In the genomic region with DNA sequence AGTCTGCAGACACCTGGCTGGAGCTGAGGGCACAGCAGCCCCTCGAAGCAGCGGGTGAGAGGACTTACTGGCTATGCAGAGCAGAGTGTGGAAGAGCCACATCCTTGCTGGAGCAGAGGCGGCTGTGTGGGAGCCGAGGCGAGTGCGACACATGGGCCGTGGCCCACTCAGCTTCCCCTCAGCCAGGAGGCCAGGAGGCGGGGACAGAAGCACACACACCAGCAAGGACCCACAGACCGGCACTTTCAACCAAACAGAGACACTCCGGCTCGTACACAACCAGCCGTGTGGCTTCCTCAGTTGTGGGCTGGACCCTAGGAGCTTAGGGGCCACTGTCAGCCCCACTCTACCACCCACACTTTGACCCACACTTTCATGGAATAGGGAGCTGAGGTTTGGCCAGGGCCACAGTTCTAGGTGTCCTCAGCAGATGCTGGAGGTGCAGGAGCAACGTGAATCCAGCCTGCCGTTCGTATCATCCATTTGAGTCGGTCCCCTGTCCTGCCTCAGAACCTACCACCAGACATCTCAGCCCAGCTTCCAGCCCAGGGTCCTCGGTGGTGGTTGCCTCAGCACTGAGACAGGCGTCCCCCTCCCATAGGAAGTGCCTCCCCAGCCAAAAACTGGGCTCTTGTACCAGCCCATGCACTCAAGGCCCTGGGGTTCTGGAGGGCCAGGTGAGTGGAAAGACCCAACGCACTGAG, we compare ENCODE assay signal across 10 cellular contexts. TPM values are rescaled to one million over a fixed set of nuclear protein-coding genes. Genes with fewer than 3 reads are reported as not detected.
DNase-seq lines count a peak whose midpoint lies in the region; ATAC-seq and TF ChIP-seq lines count a peak whose summit lies in the region.
"Had no signal": no experiment of that assay in that cellular context is flagged by ENCODE, and none has a peak within 500 bp of the region (broad histone marks: within the 10 kb centered on the region; RNA-seq: fewer than 3 reads in every experiment).

A gene with protein sequence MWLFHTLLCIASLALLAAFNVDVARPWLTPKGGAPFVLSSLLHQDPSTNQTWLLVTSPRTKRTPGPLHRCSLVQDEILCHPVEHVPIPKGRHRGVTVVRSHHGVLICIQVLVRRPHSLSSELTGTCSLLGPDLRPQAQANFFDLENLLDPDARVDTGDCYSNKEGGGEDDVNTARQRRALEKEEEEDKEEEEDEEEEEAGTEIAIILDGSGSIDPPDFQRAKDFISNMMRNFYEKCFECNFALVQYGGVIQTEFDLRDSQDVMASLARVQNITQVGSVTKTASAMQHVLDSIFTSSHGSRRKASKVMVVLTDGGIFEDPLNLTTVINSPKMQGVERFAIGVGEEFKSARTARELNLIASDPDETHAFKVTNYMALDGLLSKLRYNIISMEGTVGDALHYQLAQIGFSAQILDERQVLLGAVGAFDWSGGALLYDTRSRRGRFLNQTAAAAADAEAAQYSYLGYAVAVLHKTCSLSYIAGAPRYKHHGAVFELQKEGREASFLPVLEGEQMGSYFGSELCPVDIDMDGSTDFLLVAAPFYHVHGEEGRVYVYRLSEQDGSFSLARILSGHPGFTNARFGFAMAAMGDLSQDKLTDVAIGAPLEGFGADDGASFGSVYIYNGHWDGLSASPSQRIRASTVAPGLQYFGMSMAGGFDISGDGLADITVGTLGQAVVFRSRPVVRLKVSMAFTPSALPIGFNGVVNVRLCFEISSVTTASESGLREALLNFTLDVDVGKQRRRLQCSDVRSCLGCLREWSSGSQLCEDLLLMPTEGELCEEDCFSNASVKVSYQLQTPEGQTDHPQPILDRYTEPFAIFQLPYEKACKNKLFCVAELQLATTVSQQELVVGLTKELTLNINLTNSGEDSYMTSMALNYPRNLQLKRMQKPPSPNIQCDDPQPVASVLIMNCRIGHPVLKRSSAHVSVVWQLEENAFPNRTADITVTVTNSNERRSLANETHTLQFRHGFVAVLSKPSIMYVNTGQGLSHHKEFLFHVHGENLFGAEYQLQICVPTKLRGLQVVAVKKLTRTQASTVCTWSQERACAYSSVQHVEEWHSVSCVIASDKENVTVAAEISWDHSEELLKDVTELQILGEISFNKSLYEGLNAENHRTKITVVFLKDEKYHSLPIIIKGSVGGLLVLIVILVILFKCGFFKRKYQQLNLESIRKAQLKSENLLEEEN (minus strand): TSS at position 146 of the 704 bp plus-strand sequence. CDS start 44 bp downstream, at position 102.

- no peaks in the 10 kb centered on the region for H3K27me3 Mint-ChIP-seq in activated T-cell treated with anti-CD3 and anti-CD28 coated beads, Interleukin-2, amount 50 U/mL, for 72 hours (ENCODE audit: low read depth)

- DNase-seq in activated T-cell treated with anti-CD3 and anti-CD28 coated beads, Interleukin-2, amount 50 U/mL, for 72 hours = no peak
- DNase-seq in activated T-cell treated with anti-CD3 and anti-CD28 coated beads, Interleukin-2, amount 50 U/mL, for 1 hour = no peak
- DNase-seq in dorsolateral prefrontal cortex (no peak), mesenteric fat pad (ENCODE audit: low spot score) (peak; percentile 71), uterus (no peak), HCEC 1CT (no peak), NCI-H1694 (lab: John Stamatoyannopoulos, UW) (no peak)
- DNase-seq: BE2C, NCI-H1105 treated with DMSO at 0.1 percent for 48 hours had no signal

- no peak within 1 kb of the TSS for H3K27ac Mint-ChIP-seq in activated T-cell treated with anti-CD3 and anti-CD28 coated beads, Interleukin-2, amount 50 U/mL, for 72 hours

- no peak within 1 kb of the TSS for H3K4me3 Mint-ChIP-seq in activated T-cell treated with anti-CD3 and anti-CD28 coated beads, Interleukin-2, amount 50 U/mL, for 72 hours

- no peaks in the 10 kb centered on the region for H3K9me3 Mint-ChIP-seq in activated T-cell treated with anti-CD3 and anti-CD28 coated beads, Interleukin-2, amount 50 U/mL, for 72 hours

- peaks cover 0 to 1% of the 10 kb centered on the region in 2 donors for H3K36me3 Mint-ChIP-seq in activated T-cell treated with anti-CD3 and anti-CD28 coated beads, Interleukin-2, amount 50 U/mL, for 72 hours (ENCODE audit: insufficient read depth in 2 of 2)

- no peak for ATAC-seq in activated T-cell treated with anti-CD3 and anti-CD28 coated beads, Interleukin-2, amount 50 U/mL, for 72 hours (replicated peaks in 1 of 2)
- ATAC-seq in HG03159 (IDR thresholded peaks at IDR 0.05; ENCODE audit: unreplicated experiment) = no peak

- no peak for TF ChIP-seq POLR2A in uterus (IDR thresholded peaks at IDR 0.05)

- no peaks in the 10 kb centered on the region for H3K36me3 ChIP-seq in uterus
- H3K36me3 ChIP-seq: BE2C had no signal

- no peaks in the 10 kb centered on the region for H3K4me1 ChIP-seq in uterus
- H3K4me1 ChIP-seq: BE2C had no signal

- intact Hi-C loops in dorsolateral prefrontal cortex (cut with DNase I) = no loop called here
- intact Hi-C loops in uterus (cut with DNase I; ENCODE audit: low total_unique reads) = no loop called here

- no peak for TF ChIP-seq CTCF in dorsolateral prefrontal cortex (IDR thresholded peaks at IDR 0.05 in 54 of 56, conservative IDR thresholded peaks at IDR 0.05 in 2 of 56; ENCODE audit: low read depth in 1 of 56, partially characterized antibody in 56 of 56)
- no peak for TF ChIP-seq CTCF in uterus (IDR thresholded peaks at IDR 0.05)

- peaks cover 43% of the 10 kb centered on the region for H3K4me1 Mint-ChIP-seq in activated T-cell treated with anti-CD3 and anti-CD28 coated beads, Interleukin-2, amount 50 U/mL, for 72 hours (ENCODE audit: low read depth)

- H3K27ac ChIP-seq in dorsolateral prefrontal cortex (no peak within 1 kb of the TSS), uterus (peak within 1 kb of the TSS; percentile 76 to 82)

- H3K4me3 ChIP-seq in dorsolateral prefrontal cortex (no peak within 1 kb of the TSS), uterus (no peak within 1 kb of the TSS)

- H3K9me3 ChIP-seq in uterus = no peaks in the 10 kb centered on the region
- H3K9me3 ChIP-seq: BE2C had no signal

- H3K27me3 ChIP-seq in dorsolateral prefrontal cortex = no peaks in the 10 kb centered on the region
- no peaks in the 10 kb centered on the region for H3K27me3 ChIP-seq in uterus
- H3K27me3 ChIP-seq: BE2C had no signal

RNA-seq across cellular contexts. Expression of the gene that starts here (rescaled TPM):
- 10 to 100 TPM; 62.1 to 86.3 TPM for total RNA-seq in activated T-cell treated with anti-CD3 and anti-CD28 coated beads, Interleukin-2, amount 50 U/mL, for 72 hours
- 10 to 100 TPM; 11.5 to 27.0 (median 18.3) TPM for total RNA-seq in dorsolateral prefrontal cortex
- 19.8 TPM for total RNA-seq in mesenteric fat pad
- total RNA-seq in uterus = 10 to 100 TPM in 2 of 4 donors, 1 to 10 TPM in 2; 2.8 to 46.8 (median 14.2) TPM

Comparison
In these comparisons a context has a peak if more than half of its experiments do, and no peak if none do; other contexts are left out.
1. H3K27ac ChIP-seq: peak in uterus (2 of 2); none in dorsolateral prefrontal cortex (0 of 59).